2 cellular contexts compared by ENCODE assay signal in the genomic region with DNA sequence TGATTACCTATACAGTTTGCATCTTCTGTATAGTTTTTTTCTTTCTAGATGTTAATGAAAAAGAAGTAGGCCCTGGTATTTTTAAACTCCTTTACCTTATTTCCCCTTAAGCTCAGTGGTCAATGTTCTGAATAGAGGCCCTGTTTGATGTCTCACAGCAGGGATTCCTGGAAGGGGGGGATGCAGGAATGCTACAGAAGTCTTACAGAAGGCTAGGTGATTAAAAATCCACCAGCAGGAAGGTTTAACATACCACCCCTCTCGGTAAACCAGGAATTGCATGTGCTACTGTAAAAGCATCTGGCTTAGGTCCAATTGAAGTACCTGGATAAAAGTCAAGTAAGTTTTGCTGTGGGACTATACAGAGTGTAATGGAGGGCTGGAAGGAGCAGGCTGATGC.
TF ChIP-seq lines count a peak whose summit lies in the region.

No MANE protein-coding gene starts in this region.

TF ChIP-seq in GM23338, 12 proteins besides CTCF, POLR2A, EP300 and RAD21:
- 0 out of 2 replicates have a peak, but pooled peaks have one; percentile 60 for TF ChIP-seq ZNF462 (CRISPR knock-in tag; IDR thresholded peaks at IDR 0.05)
- TF ChIP-seq STAT1 (IDR thresholded peaks at IDR 0.05; ENCODE audit: unreplicated experiment) = no peak
- peak; percentile 80 for TF ChIP-seq NANOG (IDR thresholded peaks at IDR 0.05; ENCODE audit: borderline replicate concordance)
- no peak for TF ChIP-seq ZNF114 (CRISPR knock-in tag; IDR thresholded peaks at IDR 0.05)
- TF ChIP-seq, protein P1, sequence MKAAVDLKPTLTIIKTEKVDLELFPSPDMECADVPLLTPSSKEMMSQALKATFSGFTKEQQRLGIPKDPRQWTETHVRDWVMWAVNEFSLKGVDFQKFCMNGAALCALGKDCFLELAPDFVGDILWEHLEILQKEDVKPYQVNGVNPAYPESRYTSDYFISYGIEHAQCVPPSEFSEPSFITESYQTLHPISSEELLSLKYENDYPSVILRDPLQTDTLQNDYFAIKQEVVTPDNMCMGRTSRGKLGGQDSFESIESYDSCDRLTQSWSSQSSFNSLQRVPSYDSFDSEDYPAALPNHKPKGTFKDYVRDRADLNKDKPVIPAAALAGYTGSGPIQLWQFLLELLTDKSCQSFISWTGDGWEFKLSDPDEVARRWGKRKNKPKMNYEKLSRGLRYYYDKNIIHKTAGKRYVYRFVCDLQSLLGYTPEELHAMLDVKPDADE (IDR thresholded peaks at IDR 0.05) = no peak
- no peak for TF ChIP-seq CREB1 (CRISPR knock-in tag; IDR thresholded peaks at IDR 0.05; ENCODE audit: low read depth)

TF ChIP-seq in H1, 55 proteins besides CTCF, POLR2A, EP300 and RAD21:
- no peak for TF ChIP-seq TAF1 (IDR thresholded peaks at IDR 0.05; ENCODE audit: low read depth, low read length)
- TF ChIP-seq BCL11A (IDR thresholded peaks at IDR 0.05; ENCODE audit: low read depth in 2 of 2, low read length in 2 of 2) = peak in 1 of 2 experiments; percentile 69
- peak; percentile 40; the same call in 1 of the 2 replicates for TF ChIP-seq MAX (IDR thresholded peaks at IDR 0.05)
- TF ChIP-seq GABPA (IDR thresholded peaks at IDR 0.05; ENCODE audit: borderline replicate concordance, insufficient read depth, low read length) = no peak
- TF ChIP-seq TCF12 (IDR thresholded peaks at IDR 0.05; ENCODE audit: low read depth, low read length) = 0 out of 2 replicates have a peak, but pooled peaks have one; percentile 21
- TF ChIP-seq KDM1A (IDR thresholded peaks at IDR 0.05; ENCODE audit: borderline replicate concordance, low read length) = no peak; the same call in 1 of the 2 replicates
- TF ChIP-seq TEAD4 (IDR thresholded peaks at IDR 0.05; ENCODE audit: low read depth, low read length) = peak; percentile 91
- TF ChIP-seq CREB1 (IDR thresholded peaks at IDR 0.05) = no peak
- peak in 1 of 2 experiments; percentile 76; a peak in 1 of 4 replicates for TF ChIP-seq HDAC2 (IDR thresholded peaks at IDR 0.05; ENCODE audit: borderline replicate concordance in 1 of 2, low read depth in 2 of 2, low read length in 2 of 2)
- TF ChIP-seq NANOG (IDR thresholded peaks at IDR 0.05; ENCODE audit: insufficient read depth, low read depth, low read length, poor library complexity, severe bottlenecking) = peak; percentile 73
- TF ChIP-seq SP1 (IDR thresholded peaks at IDR 0.05; ENCODE audit: low read depth, low read length) = peak; percentile 71; the same call in 1 of the 2 replicates
- TF ChIP-seq NRF1 (IDR thresholded peaks at IDR 0.05; ENCODE audit: low read depth, low read length) = no peak
